9 cellular contexts compared by ENCODE assay signal in genomic region chr6:52087498-52087999, GRCh38. TPM values are rescaled to one million over a fixed set of nuclear protein-coding genes. Genes with fewer than 3 reads are reported as not detected.
DNase-seq lines count a peak whose midpoint lies in the region; FAIRE-seq and TF ChIP-seq lines count a peak whose summit lies in the region.
"Had no signal": no experiment of that assay in that cellular context is flagged by ENCODE, and none has a peak within 500 bp of the region (broad histone marks: within the 10 kb centered on the region; RNA-seq: fewer than 3 reads in every experiment).

Gene PKHD1, minus strand, starts transcription at chr6:52087613. Its CDS starts 2,680 bp downstream, at chr6:52084933.

- H3K27me3 ChIP-seq in iPS DF 6.9 (ENCODE audit: control insufficient read depth, insufficient read depth, low read length) = no peaks in the 10 kb centered on the region
- no peaks in the 10 kb centered on the region for H3K27me3 ChIP-seq in neuronal stem cell (ENCODE audit: control insufficient read depth in 3 of 3, insufficient read depth in 3 of 3, low read depth in 1 of 3, low read length in 3 of 3)

- H3K36me3 ChIP-seq in iPS DF 6.9 (ENCODE audit: control insufficient read depth, insufficient read depth, low read length) (no peaks in the 10 kb centered on the region), neuronal stem cell (replicated peaks in 1 of 2; ENCODE audit: control insufficient read depth in 2 of 2, insufficient read depth in 2 of 2, low read length in 2 of 2) (no peaks in the 10 kb centered on the region)

- no peak within 1 kb of the TSS for H4K91ac ChIP-seq in neuronal stem cell (ENCODE audit: low read depth, low read length, poor library complexity)

- intact Hi-C loops in activated T-helper 1 cell treated with anti-CD3 and anti-CD28 coated beads, Interleukin-12 subunit alpha, Interleukin-12 subunit beta, Interleukin-2, Interleukin-4 antibody, amounts not matched to agents 30 ng/mL and 10 ng/mL and 1 ng/mL, durations not matched to agents 14 hours and 24 hours and 36 hours (cut with micrococcal nuclease) = no loop called here

- peak; percentile 63 for FAIRE-seq in GM18507 (lab: Jason Lieb, UNC)

- TF ChIP-seq CTCF in 22Rv1 (IDR thresholded peaks at IDR 0.05) = peak; percentile 79

- no peak within 1 kb of the TSS for H2BK120ac ChIP-seq in neuronal stem cell (ENCODE audit: low read depth, low read length)

- H2AK5ac ChIP-seq in neuronal stem cell (ENCODE audit: low read depth, low read length) = no peak within 1 kb of the TSS

- H3K9me3 Mint-ChIP-seq in activated T-helper 1 cell treated with anti-CD3 and anti-CD28 coated beads, Interleukin-12 subunit alpha, Interleukin-12 subunit beta, Interleukin-2, Interleukin-4 antibody, amounts not matched to agents 30 ng/mL and 10 ng/mL and 1 ng/mL, durations not matched to agents 14 hours and 24 hours and 36 hours = no peaks in the 10 kb centered on the region
- H3K9me3 Mint-ChIP-seq: activated naive CD4-positive, alpha-beta T cell treated with anti-CD3 and anti-CD28 coated beads, Interleukin-2, amount 50 U/mL, for 24 hours had no signal

- H3K9me3 ChIP-seq in iPS DF 6.9 (ENCODE audit: control insufficient read depth, insufficient read depth, low read length) (no peaks in the 10 kb centered on the region), neuronal stem cell (replicated peaks in 1 of 2; ENCODE audit: control insufficient read depth in 2 of 2, insufficient read depth in 1 of 2, low read depth in 1 of 2, low read length in 2 of 2) (no peaks in the 10 kb centered on the region)

- no peaks in the 10 kb centered on the region for H3K36me3 Mint-ChIP-seq in activated T-helper 1 cell treated with anti-CD3 and anti-CD28 coated beads, Interleukin-12 subunit alpha, Interleukin-12 subunit beta, Interleukin-2, Interleukin-4 antibody, amounts not matched to agents 30 ng/mL and 10 ng/mL and 1 ng/mL, durations not matched to agents 14 hours and 24 hours and 36 hours (ENCODE audit: low read depth)
- H3K36me3 Mint-ChIP-seq: activated naive CD4-positive, alpha-beta T cell treated with anti-CD3 and anti-CD28 coated beads, Interleukin-2, amount 50 U/mL, for 24 hours had no signal

- no peak within 1 kb of the TSS for H2BK5ac ChIP-seq in neuronal stem cell (ENCODE audit: low read length)

- H3K4me3 Mint-ChIP-seq in activated T-helper 1 cell treated with anti-CD3 and anti-CD28 coated beads, Interleukin-12 subunit alpha, Interleukin-12 subunit beta, Interleukin-2, Interleukin-4 antibody, amounts not matched to agents 30 ng/mL and 10 ng/mL and 1 ng/mL, durations not matched to agents 14 hours and 24 hours and 36 hours = no peak within 1 kb of the TSS
- H3K4me3 Mint-ChIP-seq: activated naive CD4-positive, alpha-beta T cell treated with anti-CD3 and anti-CD28 coated beads, Interleukin-2, amount 50 U/mL, for 24 hours had no signal

- no peak within 1 kb of the TSS for H3K23ac ChIP-seq in neuronal stem cell (ENCODE audit: low read depth, low read length, poor library complexity)

- H3K4me1 ChIP-seq in iPS DF 6.9 (ENCODE audit: control insufficient read depth, insufficient read depth, low read length) = no peaks in the 10 kb centered on the region
- H3K4me1 ChIP-seq in neuronal stem cell (ENCODE audit: control insufficient read depth in 2 of 2, insufficient read depth in 1 of 2, low read depth in 1 of 2, low read length in 2 of 2) = no peaks in the 10 kb centered on the region

- H2AFZ ChIP-seq in neuronal stem cell (ENCODE audit: low read length) = no peak within 1 kb of the TSS

- no CpG with 5 or more reads among the region's 7 CpGs for WGBS in iPS DF 6.9 (ENCODE audit: insufficient coverage, insufficient read length)
- WGBS in neuronal stem cell (ENCODE audit: extremely low coverage in 2 of 2, insufficient read length in 2 of 2, insufficient replicate concordance in 1 of 2), 2 donors = no CpG with 5 or more reads among the region's 7 CpGs

- no peak within 1 kb of the TSS for H2BK12ac ChIP-seq in neuronal stem cell (ENCODE audit: low read length)

- no peak within 1 kb of the TSS for H4K8ac ChIP-seq in neuronal stem cell (ENCODE audit: low read depth, low read length)

- no peak within 1 kb of the TSS for H3K27ac Mint-ChIP-seq in activated T-helper 1 cell treated with anti-CD3 and anti-CD28 coated beads, Interleukin-12 subunit alpha, Interleukin-12 subunit beta, Interleukin-2, Interleukin-4 antibody, amounts not matched to agents 30 ng/mL and 10 ng/mL and 1 ng/mL, durations not matched to agents 14 hours and 24 hours and 36 hours
- H3K27ac Mint-ChIP-seq: activated naive CD4-positive, alpha-beta T cell treated with anti-CD3 and anti-CD28 coated beads, Interleukin-2, amount 50 U/mL, for 24 hours had no signal

- peak within 1 kb of the TSS; percentile 53 for H3K27ac ChIP-seq in 22Rv1
- no peak within 1 kb of the TSS for H3K27ac ChIP-seq in iPS DF 6.9 (ENCODE audit: low read length)
- no peak within 1 kb of the TSS for H3K27ac ChIP-seq in neuronal stem cell (replicated peaks; ENCODE audit: low read length)

- no peak within 1 kb of the TSS for H3K14ac ChIP-seq in neuronal stem cell (ENCODE audit: low read length)

- H3K79me1 ChIP-seq in neuronal stem cell (ENCODE audit: low read depth, low read length) = no peaks in the 10 kb centered on the region

- H3K18ac ChIP-seq in neuronal stem cell (ENCODE audit: low read length) = no peak within 1 kb of the TSS

- H3K4me1 Mint-ChIP-seq in activated T-helper 1 cell treated with anti-CD3 and anti-CD28 coated beads, Interleukin-12 subunit alpha, Interleukin-12 subunit beta, Interleukin-2, Interleukin-4 antibody, amounts not matched to agents 30 ng/mL and 10 ng/mL and 1 ng/mL, durations not matched to agents 14 hours and 24 hours and 36 hours (ENCODE audit: low read depth) = no peaks in the 10 kb centered on the region
- H3K4me1 Mint-ChIP-seq: activated naive CD4-positive, alpha-beta T cell treated with anti-CD3 and anti-CD28 coated beads, Interleukin-2, amount 50 U/mL, for 24 hours had no signal

- DNase-seq in GM18507 (ENCODE audit: extremely low spot score, insufficient read length, low read depth) = no peak
- DNase-seq in RPMI7951 (ENCODE audit: low read depth) = peak; percentile 50
- peak; percentile 29 for DNase-seq in iPS DF 6.9 (ENCODE audit: low read depth, low spot score)
- DNase-seq in DMS79 treated with DMSO at 0.1 percent for 48 hours (lab: John Stamatoyannopoulos, UW) = no peak
- no peak for DNase-seq in activated T-helper 1 cell treated with anti-CD3 and anti-CD28 coated beads, Interleukin-12 subunit alpha, Interleukin-12 subunit beta, Interleukin-2, Interleukin-4 antibody, amounts not matched to agents 30 ng/mL and 10 ng/mL and 1 ng/mL, durations not matched to agents 14 hours and 24 hours and 36 hours (ENCODE audit: low spot score)
- no peak for DNase-seq in neuronal stem cell (ENCODE audit: low spot score)
- DNase-seq in COLO668 (lab: John Stamatoyannopoulos, UW; ENCODE audit: unreplicated experiment) = no peak

- H3K9ac ChIP-seq in neuronal stem cell (ENCODE audit: low read depth, low read length, poor library complexity) = no peak within 1 kb of the TSS

- no peak within 1 kb of the TSS for H2BK15ac ChIP-seq in neuronal stem cell (ENCODE audit: low read length)

- H3K4me3 ChIP-seq in iPS DF 6.9 (ENCODE audit: low read length) = no peak within 1 kb of the TSS
- H3K4me3 ChIP-seq in neuronal stem cell (ENCODE audit: low read length in 2 of 2) = no peak within 1 kb of the TSS

- no peak within 1 kb of the TSS for H3K4ac ChIP-seq in neuronal stem cell (ENCODE audit: low read length)

- H3K27me3 Mint-ChIP-seq in activated T-helper 1 cell treated with anti-CD3 and anti-CD28 coated beads, Interleukin-12 subunit alpha, Interleukin-12 subunit beta, Interleukin-2, Interleukin-4 antibody, amounts not matched to agents 30 ng/mL and 10 ng/mL and 1 ng/mL, durations not matched to agents 14 hours and 24 hours and 36 hours (ENCODE audit: insufficient read depth) = peaks cover 8% of the 10 kb centered on the region

- no peak within 1 kb of the TSS for H3K4me2 ChIP-seq in neuronal stem cell (ENCODE audit: insufficient read depth, low read length, poor library complexity, severe bottlenecking)

RNA-seq across cellular contexts. Expression of gene PKHD1, which starts in this region (rescaled TPM):
- not detected in 2 replicates for total RNA-seq in RPMI7951 (2014; rRNA removed; shearing (Covaris generic))
- total RNA-seq in activated T-helper 1 cell treated with anti-CD3 and anti-CD28 coated beads, Interleukin-12 subunit alpha, Interleukin-12 subunit beta, Interleukin-2, Interleukin-4 antibody, amounts not matched to agents 30 ng/mL and 10 ng/mL and 1 ng/mL, durations not matched to agents 14 hours and 24 hours and 36 hours = not detected in 2 replicates
- polyA plus RNA-seq in neuronal stem cell (2013, experiment 1 of 2) = 0.01 TPM
- 0.01 TPM for polyA plus RNA-seq in neuronal stem cell (2013, experiment 2 of 2)

Comparison
In these comparisons a context has a peak if more than half of its experiments do, and no peak if none do; other contexts are left out.
1. Peak in DNase-seq in RPMI7951; RNA of the gene not detected or under 1 TPM.